Comparison of ENCODE assay signal across 1 cellular context in genomic region chr1:89942825-89943658, GRCh38.
TF ChIP-seq lines count a peak whose summit lies in the region.

No MANE protein-coding gene starts in this region.

TF ChIP-seq in HepG2, 621 proteins besides CTCF, POLR2A, EP300 and RAD21 (continued from another document):
- TF ChIP-seq ZBTB2 (CRISPR knock-in tag; IDR thresholded peaks at IDR 0.05; ENCODE audit: low read depth) (no peak), ZBTB40 (IDR thresholded peaks at IDR 0.05) (no peak), ZBTB40 (CRISPR knock-in tag; IDR thresholded peaks at IDR 0.05) (no peak; the same call in 1 of the 2 replicates), ZNF136 (CRISPR knock-in tag; IDR thresholded peaks at IDR 0.05; ENCODE audit: low read depth) (no peak), ZNF597 (CRISPR knock-in tag; IDR thresholded peaks at IDR 0.05) (no peak), AFF4 (CRISPR knock-in tag; IDR thresholded peaks at IDR 0.05) (no peak), ERF (CRISPR knock-in tag; IDR thresholded peaks at IDR 0.05) (peak; percentile 32; the same call in 1 of the 2 replicates)
